Comparison of ENCODE assay signal across 1 cellular context in genomic region chr13:94712812-94713555, GRCh38.
TF ChIP-seq lines count a peak whose summit lies in the region.

No MANE protein-coding gene starts in this region.

TF ChIP-seq in H1, 55 proteins besides CTCF, POLR2A, EP300 and RAD21 (continued from another document):
- TF ChIP-seq CHD7 (IDR thresholded peaks at IDR 0.05; ENCODE audit: insufficient replicate concordance, low read length) (no peak), RBBP5 (IDR thresholded peaks at IDR 0.05; ENCODE audit: borderline replicate concordance, low read depth, low read length) (peak; percentile 47; the same call in 1 of the 2 replicates), TBP (IDR thresholded peaks at IDR 0.05; ENCODE audit: low read depth, low read length) (peak; percentile 50; the same call in 1 of the 2 replicates), HDAC2 (IDR thresholded peaks at IDR 0.05; ENCODE audit: borderline replicate concordance in 1 of 2, low read depth in 2 of 2, low read length in 2 of 2) (0 out of 4 replicates have a peak, but pooled peaks of 1 of the 2 experiments have one; percentile 17), EGR1 (IDR thresholded peaks at IDR 0.05; ENCODE audit: borderline replicate concordance, low read depth, low read length) (no peak), KDM4A (IDR thresholded peaks at IDR 0.05; ENCODE audit: low read depth, low read length, severe bottlenecking) (peak; percentile 70), NANOG (IDR thresholded peaks at IDR 0.05; ENCODE audit: insufficient read depth, low read depth, low read length, poor library complexity, severe bottlenecking) (no peak), SAP30 (IDR thresholded peaks at IDR 0.05; ENCODE audit: insufficient read depth, insufficient replicate concordance, low read length) (no peak), EZH2 (IDR thresholded peaks at IDR 0.05; ENCODE audit: low read depth, low read length, severe bottlenecking) (peak; percentile 5), TAF7 (optimal IDR thresholded peaks at IDR 0.05; ENCODE audit: borderline replicate concordance, low read depth, low read length) (peak; percentile 23), ASH2L (IDR thresholded peaks at IDR 0.05; ENCODE audit: low read length) (peak; percentile 70), PHF8 (conservative IDR thresholded peaks at IDR 0.05; ENCODE audit: low read depth, low read length) (0 out of 2 replicates have a peak, but pooled peaks have one; percentile 24), SIN3A (conservative IDR thresholded peaks at IDR 0.05 in 1 of 2, IDR thresholded peaks at IDR 0.05 in 1 of 2; ENCODE audit: low read depth in 1 of 2, low read length in 2 of 2) (0 out of 4 replicates have a peak, but pooled peaks of 1 of the 2 experiments have one; percentile 13), HDAC6 (IDR thresholded peaks at IDR 0.05; ENCODE audit: low read depth, low read length) (no peak)
